ENCODE assay signal across 20 cellular contexts in the genomic region with DNA sequence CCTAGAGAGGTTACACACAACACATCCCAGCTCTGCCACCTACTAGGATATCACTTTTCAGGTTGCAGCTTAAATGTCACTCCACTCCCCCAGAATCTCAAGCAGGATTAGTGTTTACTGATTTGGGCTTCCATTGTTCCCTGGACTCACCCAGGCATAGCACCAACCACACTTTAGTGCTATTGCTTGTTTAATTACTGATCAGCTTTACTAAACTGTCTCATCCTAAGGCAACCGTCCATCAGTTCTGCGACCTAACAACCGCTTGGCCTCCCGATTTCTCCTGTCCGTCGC. TPM values are rescaled to one million over a fixed set of nuclear protein-coding genes. Genes with fewer than 3 reads are reported as not detected.
DNase-seq lines count a peak whose midpoint lies in the region; ATAC-seq and TF ChIP-seq lines count a peak whose summit lies in the region.
"Had no signal": no experiment of that assay in that cellular context is flagged by ENCODE, and none has a peak within 500 bp of the region (broad histone marks: within the 10 kb centered on the region; RNA-seq: fewer than 3 reads in every experiment).

No MANE protein-coding gene starts in this region.

- peak overlapping the region; percentile 99 for H3K27ac Mint-ChIP-seq in mesothelial cell of epicardium
- H3K27ac Mint-ChIP-seq: activated CD4-positive, alpha-beta T cell treated with anti-CD3 and anti-CD28 coated beads, Interleukin-2, amount 10 ng/mL, durations not matched to agents 7 days and 5 days; natural killer cell treated with Interleukin-12 subunit alpha and Interleukin-12 subunit beta and Interleukin-15 and Interleukin-18, amount 100 ng/mL, for 72 hours had no signal

- TF ChIP-seq RAD21 in Ishikawa (IDR thresholded peaks at IDR 0.05; ENCODE audit: low read depth) = 0 out of 2 replicates have a peak, but pooled peaks have one; percentile 2

- no peaks in the 10 kb centered on the region for H3K9me3 Mint-ChIP-seq in mesothelial cell of epicardium
- H3K9me3 Mint-ChIP-seq: activated CD4-positive, alpha-beta T cell treated with anti-CD3 and anti-CD28 coated beads, Interleukin-2, amount 10 ng/mL, durations not matched to agents 7 days and 5 days; natural killer cell treated with Interleukin-12 subunit alpha and Interleukin-12 subunit beta and Interleukin-15 and Interleukin-18, amount 100 ng/mL, for 72 hours had no signal

- peaks cover 1% of the 10 kb centered on the region for H3K36me3 Mint-ChIP-seq in mesothelial cell of epicardium
- H3K36me3 Mint-ChIP-seq: natural killer cell treated with Interleukin-12 subunit alpha and Interleukin-12 subunit beta and Interleukin-15 and Interleukin-18, amount 100 ng/mL, for 72 hours had no signal

- DNase-seq in DMS153 treated with DMSO at 0.1 percent for 48 hours (lab: John Stamatoyannopoulos, UW; ENCODE audit: unreplicated experiment) = peak; percentile 35
- DNase-seq in NCI-H510A treated with DMSO at 0.1 percent for 48 hours (lab: John Stamatoyannopoulos, UW) = peak; percentile 97
- DNase-seq in mesothelial cell of epicardium (ENCODE audit: low spot score in 2 of 2, unreplicated experiment in 2 of 2) = no peak
- no peak for DNase-seq in GM10266 (ENCODE audit: extremely low spot score)
- no peak for DNase-seq in GM13976 (ENCODE audit: low spot score)
- no peak for DNase-seq in A172 (ENCODE audit: low spot score)
- DNase-seq: activated CD4-positive, alpha-beta T cell treated with anti-CD3 and anti-CD28 coated beads, Interleukin-2, amount 10 ng/mL, durations not matched to agents 7 days and 5 days; activated naive CD4-positive, alpha-beta T cell; amniotic stem cell; central memory CD4-positive, alpha-beta T cell; effector CD8-positive, alpha-beta T cell; HCEC 1CT; NCI-H446 treated with DMSO at 0.1 percent for 48 hours; stimulated activated naive CD8-positive, alpha-beta T cell treated with anti-CD3 and anti-CD28 coated beads, Interleukin-15, Interleukin-2, amounts not matched to agents 100 U/mL and 50 U/mL, for 24 hours; SW 1271; upper lobe of right lung had no signal

- no peak for ATAC-seq in GM18907 (IDR thresholded peaks at IDR 0.05; ENCODE audit: unreplicated experiment)
- ATAC-seq: Right ventricle myocardium inferior; stimulated activated naive CD8-positive, alpha-beta T cell treated with anti-CD3 and anti-CD28 coated beads, Interleukin-15, Interleukin-2, amounts not matched to agents 100 U/mL and 50 U/mL, for 24 hours; upper lobe of right lung had no signal

- TF ChIP-seq CTCF in mesothelial cell of epicardium (IDR thresholded peaks at IDR 0.05; ENCODE audit: unreplicated experiment) (no peak), GM10266 (IDR thresholded peaks at IDR 0.05; ENCODE audit: control insufficient read depth, insufficient read depth, low read depth, missing control alignments) (no peak), GM13976 (IDR thresholded peaks at IDR 0.05; ENCODE audit: borderline replicate concordance, control extremely low read depth, extremely low read depth, insufficient read depth, missing control alignments) (no peak)

- no peaks in the 10 kb centered on the region for H3K27me3 Mint-ChIP-seq in mesothelial cell of epicardium (ENCODE audit: low read depth)

- no peak overlapping the region for H3K4me3 Mint-ChIP-seq in mesothelial cell of epicardium
- H3K4me3 Mint-ChIP-seq: activated CD4-positive, alpha-beta T cell treated with anti-CD3 and anti-CD28 coated beads, Interleukin-2, amount 10 ng/mL, durations not matched to agents 7 days and 5 days; natural killer cell treated with Interleukin-12 subunit alpha and Interleukin-12 subunit beta and Interleukin-15 and Interleukin-18, amount 100 ng/mL, for 72 hours had no signal

- in situ Hi-C loops in GM13976 (cut with MboI; ENCODE audit: low sequenced_read_pairs, unreplicated experiment) = no loop called here

- H3K4me1 Mint-ChIP-seq in mesothelial cell of epicardium = peaks cover 58% of the 10 kb centered on the region
- H3K4me1 Mint-ChIP-seq: activated CD4-positive, alpha-beta T cell treated with anti-CD3 and anti-CD28 coated beads, Interleukin-2, amount 10 ng/mL, durations not matched to agents 7 days and 5 days had no signal

- TF ChIP-seq EP300 in Ishikawa (IDR thresholded peaks at IDR 0.05; ENCODE audit: borderline replicate concordance) = peak; percentile 81; the same call in 1 of the 2 replicates

TF ChIP-seq in Ishikawa, 13 proteins besides CTCF, POLR2A, EP300 and RAD21:
- TF ChIP-seq YY1 (IDR thresholded peaks at IDR 0.05; ENCODE audit: low read depth) (no peak; the same call in 1 of the 2 replicates), TCF12 (IDR thresholded peaks at IDR 0.05; ENCODE audit: low read depth) (peak; percentile 89), FOXM1 (IDR thresholded peaks at IDR 0.05; ENCODE audit: borderline replicate concordance, low read depth) (peak; percentile 24; the same call in 1 of the 2 replicates), TEAD4 (IDR thresholded peaks at IDR 0.05) (peak; percentile 43; the same call in 1 of the 2 replicates)
- TF ChIP-seq, protein P1, sequence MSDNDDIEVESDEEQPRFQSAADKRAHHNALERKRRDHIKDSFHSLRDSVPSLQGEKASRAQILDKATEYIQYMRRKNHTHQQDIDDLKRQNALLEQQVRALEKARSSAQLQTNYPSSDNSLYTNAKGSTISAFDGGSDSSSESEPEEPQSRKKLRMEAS (IDR thresholded peaks at IDR 0.05) = peak; percentile 40; the same call in 1 of the 2 replicates

RNA-seq across cellular contexts. Expression of a gene that starts 6.1 kb away (rescaled TPM):
- total RNA-seq in mesothelial cell of epicardium = 714 to 762 TPM (median 725 TPM) in 3 replicates
- 1,324 and 2,186 TPM in 2 replicates for total RNA-seq in A172 (2014; rRNA removed; shearing (Covaris generic))

RNA-seq across cellular contexts. Expression of a gene that starts 38.0 kb away (rescaled TPM):
- total RNA-seq in mesothelial cell of epicardium = 1,131 to 1,194 TPM (median 1,142 TPM) in 3 replicates
- 287 and 407 TPM in 2 replicates for total RNA-seq in A172 (2014; rRNA removed; shearing (Covaris generic))

Comparison
In these comparisons a context has a peak if more than half of its experiments do, and no peak if none do; other contexts are left out.
1. DNase-seq: peak in DMS153 treated with DMSO at 0.1 percent for 48 hours (single experiment) and NCI-H510A treated with DMSO at 0.1 percent for 48 hours (single experiment); none in mesothelial cell of epicardium (0 of 2), GM10266 (single experiment), GM13976 (single experiment) and A172 (single experiment).